Comparison of ENCODE assay signal across 7 cellular contexts in the genomic region with DNA sequence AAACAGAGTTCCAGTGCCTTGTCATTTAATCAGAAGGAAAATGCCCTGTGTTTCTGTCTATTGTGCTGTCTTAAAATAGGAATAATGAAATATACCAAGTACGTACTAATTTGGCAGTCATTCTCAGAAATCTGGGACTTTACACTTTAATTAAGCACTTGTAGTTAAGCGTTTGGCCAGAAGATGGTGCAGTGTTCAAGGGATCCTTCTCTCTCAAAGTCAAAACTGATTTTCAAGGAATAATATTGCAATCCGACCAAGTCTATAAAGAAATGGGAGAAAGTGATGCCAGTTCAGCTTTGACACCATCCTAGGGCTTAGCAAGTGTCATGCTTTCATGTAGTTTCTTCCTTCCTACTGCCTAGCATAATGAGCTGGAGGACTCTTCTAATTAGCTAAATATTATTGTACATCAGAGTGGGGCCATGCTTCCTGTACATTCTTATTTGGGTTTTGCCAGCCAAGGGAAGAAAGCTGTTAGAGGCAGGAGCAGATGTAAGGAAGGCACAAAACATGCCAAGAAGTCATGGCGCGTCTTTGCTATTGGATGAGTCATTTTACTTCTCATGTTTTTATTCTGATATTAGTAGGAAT.
DNase-seq lines count a peak whose midpoint lies in the region; ATAC-seq and TF ChIP-seq lines count a peak whose summit lies in the region.

No MANE protein-coding gene starts in this region.

- H2AFZ ChIP-seq in H9 (ENCODE audit: low read length) = no peak overlapping the region
- no peak overlapping the region for H2AFZ ChIP-seq in neuronal stem cell (ENCODE audit: low read length)

- H2AK5ac ChIP-seq in H9 (ENCODE audit: insufficient read length, low read length) (no peak overlapping the region), neuronal stem cell (ENCODE audit: low read depth, low read length) (no peak overlapping the region)

- no peak overlapping the region for H2BK12ac ChIP-seq in H9 (ENCODE audit: insufficient read length, low read depth, low read length)
- H2BK12ac ChIP-seq in neuronal stem cell (ENCODE audit: low read length) = no peak overlapping the region

- H2BK5ac ChIP-seq in H9 (ENCODE audit: insufficient read length, low read length) = no peak overlapping the region
- no peak overlapping the region for H2BK5ac ChIP-seq in neuronal stem cell (ENCODE audit: low read length)

- TF ChIP-seq CTCF in H9 (conservative IDR thresholded peaks at IDR 0.05) (peak; percentile 74), epithelial cell of esophagus (IDR thresholded peaks at IDR 0.05; ENCODE audit: insufficient read depth, low read depth, low read length, missing control alignments) (peak; percentile 71)

- H3K4me3 Mint-ChIP-seq in H9 = no peak overlapping the region

- H4K20me1 ChIP-seq in H9 (ENCODE audit: control insufficient read depth, insufficient read depth, insufficient read length) = no peaks in the 10 kb centered on the region

- H3K9ac ChIP-seq in H9 (ENCODE audit: extremely low read depth, insufficient read length, low read length) (no peak overlapping the region), neuronal stem cell (ENCODE audit: low read depth, low read length, poor library complexity) (no peak overlapping the region)

- no CpG with 5 or more reads among the region's 5 CpGs for WGBS in H9 (ENCODE audit: extremely low coverage, insufficient read length, low lambda C conversion rate)
- WGBS in neuronal stem cell (ENCODE audit: extremely low coverage in 2 of 2, insufficient read length in 2 of 2, insufficient replicate concordance in 1 of 2), 2 donors = no CpG with 5 or more reads among the region's 5 CpGs

- no peak overlapping the region for H3K56ac ChIP-seq in H9 (ENCODE audit: insufficient read length, low read depth, low read length)

- H3K79me2 ChIP-seq in H9 (ENCODE audit: insufficient read depth, low read length) = no peaks in the 10 kb centered on the region

- H3K4me1 ChIP-seq in H9 (ENCODE audit: insufficient read depth, low read length) (peaks cover 3% of the 10 kb centered on the region; the same call in 1 of the 2 replicates), neuronal stem cell (ENCODE audit: control insufficient read depth in 2 of 2, insufficient read depth in 1 of 2, low read depth in 1 of 2, low read length in 2 of 2) (peaks cover 0 to 2% of the 10 kb centered on the region in 2 donors)

- H3K4me2 ChIP-seq in H9 (ENCODE audit: insufficient read depth, insufficient read length, low read length) (no peak overlapping the region), neuronal stem cell (ENCODE audit: insufficient read depth, low read length, poor library complexity, severe bottlenecking) (no peak overlapping the region)

- H3K23ac ChIP-seq in H9 (ENCODE audit: insufficient read length, low read depth, low read length) = no peak overlapping the region
- H3K23ac ChIP-seq in neuronal stem cell (ENCODE audit: low read depth, low read length, poor library complexity) = no peak overlapping the region

- no peak overlapping the region for H3K4ac ChIP-seq in H9 (ENCODE audit: low read depth, low read length)
- no peak overlapping the region for H3K4ac ChIP-seq in neuronal stem cell (ENCODE audit: low read length)

- no peaks in the 10 kb centered on the region for H3K79me1 ChIP-seq in H9 (ENCODE audit: insufficient read depth, low read depth, low read length, poor library complexity, severe bottlenecking)
- H3K79me1 ChIP-seq in neuronal stem cell (ENCODE audit: low read depth, low read length) = no peaks in the 10 kb centered on the region

- H3K27ac ChIP-seq in H9 (ENCODE audit: insufficient read length, low read depth, low read length) = no peak overlapping the region
- no peak overlapping the region for H3K27ac ChIP-seq in neuronal stem cell (replicated peaks; ENCODE audit: low read length)

- H3K14ac ChIP-seq in H9 (ENCODE audit: insufficient read depth, low read length) = no peak overlapping the region
- H3K14ac ChIP-seq in neuronal stem cell (ENCODE audit: low read length) = no peak overlapping the region

- no peak overlapping the region for H4K8ac ChIP-seq in H9 (replicated peaks; ENCODE audit: insufficient read length, low read depth, low read length)
- H4K8ac ChIP-seq in neuronal stem cell (ENCODE audit: low read depth, low read length) = no peak overlapping the region

- no peaks in the 10 kb centered on the region for H3K27me3 Mint-ChIP-seq in H9 (ENCODE audit: low read depth)

- H3K9me3 ChIP-seq in H9 (ENCODE audit: control insufficient read depth, low read depth, low read length) (no peaks in the 10 kb centered on the region), neuronal stem cell (replicated peaks in 1 of 2; ENCODE audit: control insufficient read depth in 2 of 2, insufficient read depth in 1 of 2, low read depth in 1 of 2, low read length in 2 of 2) (no peaks in the 10 kb centered on the region)

- H3T11ph ChIP-seq in H9 (ENCODE audit: low read length) = no peak overlapping the region

- H3K18ac ChIP-seq in H9 (ENCODE audit: insufficient read length, low read depth, low read length) (no peak overlapping the region), neuronal stem cell (ENCODE audit: low read length) (no peak overlapping the region)

- H4K5ac ChIP-seq in H9 (ENCODE audit: insufficient read length, low read depth, low read length) = no peak overlapping the region

- no peaks in the 10 kb centered on the region for H3K36me3 ChIP-seq in neuronal stem cell (replicated peaks in 1 of 2; ENCODE audit: control insufficient read depth in 2 of 2, insufficient read depth in 2 of 2, low read length in 2 of 2)

- H4K91ac ChIP-seq in H9 (ENCODE audit: insufficient read length, low read depth, low read length) (no peak overlapping the region), neuronal stem cell (ENCODE audit: low read depth, low read length, poor library complexity) (no peak overlapping the region)

- no peak overlapping the region for H2BK120ac ChIP-seq in H9 (ENCODE audit: low read depth, low read length, poor library complexity, severe bottlenecking)
- no peak overlapping the region for H2BK120ac ChIP-seq in neuronal stem cell (ENCODE audit: low read depth, low read length)

- H2BK20ac ChIP-seq in H9 (ENCODE audit: low read depth, low read length, poor library complexity, severe bottlenecking) = no peak overlapping the region

- no peak overlapping the region for H3K27ac Mint-ChIP-seq in H9

- H3K4me1 Mint-ChIP-seq in H9 = peaks cover 12% of the 10 kb centered on the region in 2 experiments

- DNase-seq in ELR (ENCODE audit: low read depth) (peak; percentile 48), H9 (no peak), OCI-M2 (lab: John Stamatoyannopoulos, UW; ENCODE audit: unreplicated experiment) (peak; percentile 3), epithelial cell of esophagus (ENCODE audit: low read depth) (peak; percentile 47), neuronal stem cell (ENCODE audit: low spot score) (peak; percentile 36), GDM1 (lab: John Stamatoyannopoulos, UW) (no peak)

- no peaks in the 10 kb centered on the region for H3K23me2 ChIP-seq in H9 (ENCODE audit: insufficient read length, low read depth, low read length, poor library complexity, severe bottlenecking)

- no peak for ATAC-seq in HG03571 (IDR thresholded peaks at IDR 0.05; ENCODE audit: unreplicated experiment)

- H2BK15ac ChIP-seq in H9 (ENCODE audit: low read depth, low read length) (no peak overlapping the region), neuronal stem cell (ENCODE audit: low read length) (no peak overlapping the region)

- H3K4me3 ChIP-seq in epithelial cell of esophagus (ENCODE audit: low read length) (no peak overlapping the region), neuronal stem cell (ENCODE audit: low read length in 2 of 2) (no peak overlapping the region)

- H3K9me3 Mint-ChIP-seq in H9 = no peaks in the 10 kb centered on the region

- H3K27me3 ChIP-seq in H9 (ENCODE audit: insufficient read depth, low read length) (no peaks in the 10 kb centered on the region), neuronal stem cell (ENCODE audit: control insufficient read depth in 3 of 3, insufficient read depth in 3 of 3, low read depth in 1 of 3, low read length in 3 of 3) (no peaks in the 10 kb centered on the region)

- no peaks in the 10 kb centered on the region for H3K36me3 Mint-ChIP-seq in H9 (ENCODE audit: insufficient read depth in 1 of 3, low read depth in 3 of 3)

Comparison
In these comparisons a context has a peak if more than half of its experiments do, and no peak if none do; other contexts are left out.
1. DNase-seq: peak in ELR (single experiment), OCI-M2 (single experiment), epithelial cell of esophagus (single experiment) and neuronal stem cell (single experiment); none in H9 (single experiment) and GDM1 (single experiment).